In the genomic region with DNA sequence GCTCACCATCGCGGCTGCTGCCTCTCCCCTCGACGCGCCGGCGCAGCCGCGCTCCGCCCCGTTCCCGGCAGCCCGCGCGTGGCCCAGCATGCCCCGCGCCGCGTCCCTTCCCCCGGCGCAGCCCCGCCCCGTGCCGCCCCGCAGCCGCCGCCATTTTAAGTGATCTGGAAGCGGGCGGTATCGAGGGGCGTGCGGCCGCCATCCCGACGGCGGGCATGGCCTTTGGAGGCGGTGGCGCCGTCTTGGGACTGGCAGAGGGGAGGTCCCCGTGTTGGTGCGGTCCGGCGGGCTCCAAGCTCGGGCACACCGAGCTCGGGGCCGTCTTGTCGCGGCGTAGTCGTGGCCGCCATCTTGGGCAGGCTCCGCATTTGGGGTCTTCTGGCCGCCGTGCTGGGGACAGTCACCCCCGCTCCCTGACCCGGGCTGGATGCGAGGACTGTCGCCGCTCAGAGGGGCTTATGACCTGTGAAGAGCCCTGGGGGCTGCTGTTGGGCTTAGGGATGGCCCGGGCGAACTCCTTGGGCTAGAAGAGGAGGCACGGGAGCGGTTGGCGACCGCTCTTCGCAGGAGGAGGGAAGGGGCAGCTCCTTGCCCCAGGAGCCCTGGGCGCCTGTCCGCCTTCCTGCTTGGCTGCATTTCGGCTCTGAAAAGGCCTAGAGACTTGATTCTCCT, we compare ENCODE assay signal across 8 cellular contexts. TPM values are rescaled to one million over a fixed set of nuclear protein-coding genes. Genes with fewer than 3 reads are reported as not detected.
A peak's percentile ranks its signal among the peaks of the same experiment; 100 is the strongest.
DNase-seq lines count a peak whose midpoint lies in the region; TF ChIP-seq lines count a peak whose summit lies in the region.

A gene (minus strand): TSS at position 50 of the 672 bp plus-strand sequence. CDS start 41 bp downstream, at position 9.

- no peaks in the 10 kb centered on the region for H3K9me3 Mint-ChIP-seq in activated naive CD4-positive, alpha-beta T cell treated with anti-CD3 and anti-CD28 coated beads, Interleukin-2, amount 10 ng/mL, durations not matched to agents 7 days and 5 days

- H3K36me3 ChIP-seq in GM23248 (ENCODE audit: low read depth) (0 out of 2 replicates have a peak, but pooled peaks cover 6% of the 10 kb centered on the region), Loucy (ENCODE audit: insufficient read depth, low read length) (peaks cover 4% of the 10 kb centered on the region; the same call in 1 of the 2 replicates), SK-N-MC (ENCODE audit: insufficient read depth, low read length) (peaks cover 12% of the 10 kb centered on the region; the same call in 1 of the 2 replicates)

- no peak for TF ChIP-seq CTCF in Loucy (conservative IDR thresholded peaks at IDR 0.05; ENCODE audit: low read length)

- peaks cover 58% of the 10 kb centered on the region for H3K79me2 ChIP-seq in GM23248 (ENCODE audit: insufficient read depth)
- H3K79me2 ChIP-seq in Loucy (ENCODE audit: insufficient read depth, low read length) = peaks cover 28% of the 10 kb centered on the region

- H3K4me2 ChIP-seq in GM23248 (ENCODE audit: unreplicated experiment) = peak within 1 kb of the TSS; percentile 95
- peak within 1 kb of the TSS; percentile 90 for H3K4me2 ChIP-seq in Loucy (ENCODE audit: low read depth, low read length, poor library complexity, severe bottlenecking)

- H3K27ac ChIP-seq in GM23248 = peak within 1 kb of the TSS; percentile 93
- H3K27ac ChIP-seq in SK-N-MC = peak within 1 kb of the TSS; percentile 96

- WGBS in GM23248 (ENCODE audit: low coverage in 1 of 2, low lambda C conversion rate in 2 of 2, missing lambda C conversion rate in 2 of 2), 2 experiments = 0 to 4% methylated on average over 34 to 61 of the region's 70 CpGs

- peaks cover 38% of the 10 kb centered on the region for H3K4me1 Mint-ChIP-seq in activated naive CD4-positive, alpha-beta T cell treated with anti-CD3 and anti-CD28 coated beads, Interleukin-2, amount 10 ng/mL, durations not matched to agents 7 days and 5 days

- H3K4me1 ChIP-seq in GM23248 (ENCODE audit: insufficient read depth) (peaks cover 21% of the 10 kb centered on the region), Loucy (ENCODE audit: insufficient read depth, low read length, poor library complexity, severe bottlenecking) (peaks cover 10% of the 10 kb centered on the region)

- H3K4me3 ChIP-seq in GM23248 (peak within 1 kb of the TSS; percentile 88), Loucy (ENCODE audit: low read length, poor library complexity, severe bottlenecking) (peak within 1 kb of the TSS; percentile 93), SK-N-MC (peak within 1 kb of the TSS; percentile 97)

- no peaks in the 10 kb centered on the region for H3K27me3 ChIP-seq in GM23248 (replicated peaks; ENCODE audit: insufficient read depth)
- H3K27me3 ChIP-seq in Loucy (ENCODE audit: insufficient read depth, low read length, poor library complexity, severe bottlenecking) = no peaks in the 10 kb centered on the region

- H3K27ac Mint-ChIP-seq in activated naive CD4-positive, alpha-beta T cell treated with anti-CD3 and anti-CD28 coated beads, Interleukin-2, amount 10 ng/mL, durations not matched to agents 7 days and 5 days = peak within 1 kb of the TSS; percentile 97

- H2AFZ ChIP-seq in GM23248 (peak within 1 kb of the TSS; percentile 73), Loucy (ENCODE audit: low read length) (peak within 1 kb of the TSS; percentile 19; the same call in 1 of the 2 replicates)

- H3K27me3 Mint-ChIP-seq in activated naive CD4-positive, alpha-beta T cell treated with anti-CD3 and anti-CD28 coated beads, Interleukin-2, amount 10 ng/mL, durations not matched to agents 7 days and 5 days = no peaks in the 10 kb centered on the region

- H3K36me3 Mint-ChIP-seq in activated naive CD4-positive, alpha-beta T cell treated with anti-CD3 and anti-CD28 coated beads, Interleukin-2, amount 10 ng/mL, durations not matched to agents 7 days and 5 days = peaks cover 13% of the 10 kb centered on the region

- H3K9me2 ChIP-seq in GM23248 (ENCODE audit: insufficient read depth) (no peaks in the 10 kb centered on the region), Loucy (replicated peaks; ENCODE audit: low read depth, low read length) (no peaks in the 10 kb centered on the region)

- H3K9me3 ChIP-seq in GM23248 (ENCODE audit: low read depth) (no peaks in the 10 kb centered on the region), Loucy (ENCODE audit: insufficient read depth, low read depth, low read length) (no peaks in the 10 kb centered on the region), SK-N-MC (ENCODE audit: low read depth, low read length) (no peaks in the 10 kb centered on the region)

- H4K20me1 ChIP-seq in GM23248 (ENCODE audit: insufficient read depth) (no peaks in the 10 kb centered on the region), Loucy (ENCODE audit: insufficient read depth, low read length, poor library complexity, severe bottlenecking) (no peaks in the 10 kb centered on the region)

- H3F3A ChIP-seq in GM23248 (ENCODE audit: insufficient read depth) (peaks cover 32% of the 10 kb centered on the region), Loucy (ENCODE audit: low read depth) (no peaks in the 10 kb centered on the region)

- CTCF ChIA-PET in activated naive CD4-positive, alpha-beta T cell treated with anti-CD3 and anti-CD28 coated beads, Interleukin-2, amount 10 ng/mL, durations not matched to agents 7 days and 5 days (lab: Charles Lee) = interaction anchor here (1.0 kb wide), 1 partner anchor 24 kb away, joined by 3 read pairs; no protein-coding TSS in a partner anchor

- H3K9ac ChIP-seq in GM23248 (peak within 1 kb of the TSS; percentile 99), Loucy (ENCODE audit: low read depth, low read length, poor library complexity, severe bottlenecking) (peak within 1 kb of the TSS; percentile 98), SK-N-MC (ENCODE audit: insufficient read length) (peak within 1 kb of the TSS; percentile 100)

- H3K4me3 Mint-ChIP-seq in activated naive CD4-positive, alpha-beta T cell treated with anti-CD3 and anti-CD28 coated beads, Interleukin-2, amount 10 ng/mL, durations not matched to agents 7 days and 5 days = peak within 1 kb of the TSS; percentile 84

- in situ Hi-C loops in GM23248 (cut with MboI) = no loop called here

- DNase-seq in EH (ENCODE audit: low read depth) (peak; percentile 84), GM23248 (peak; percentile 96), SK-N-MC (ENCODE audit: low read depth, low spot score) (no peak), germinal center (ENCODE audit: low spot score) (peak; percentile 95), occipital lobe (lab: John Stamatoyannopoulos, UW) (peak; percentile 77), superior temporal gyrus (ENCODE audit: extremely low spot score) (peak; percentile 77)
- DNase-seq in activated naive CD4-positive, alpha-beta T cell treated with anti-CD3 and anti-CD28 coated beads, Interleukin-2, amount 10 ng/mL, durations not matched to agents 7 days and 5 days = peak; percentile 92

RNA-seq across cellular contexts. Expression of the gene that starts here (rescaled TPM):
- total RNA-seq in GM23248 (2014; rRNA removed; shearing (Covaris generic)) = 320 and 713 TPM in 2 replicates
- 565 and 586 TPM in 2 replicates for polyA plus RNA-seq in GM23248 (2016; fragmentation: Nextera tagmentation; extraction: Ambion mirVana)
- total RNA-seq in occipital lobe = 84.1 TPM
